ENCODE assay signal across 8 cellular contexts in the genomic region with DNA sequence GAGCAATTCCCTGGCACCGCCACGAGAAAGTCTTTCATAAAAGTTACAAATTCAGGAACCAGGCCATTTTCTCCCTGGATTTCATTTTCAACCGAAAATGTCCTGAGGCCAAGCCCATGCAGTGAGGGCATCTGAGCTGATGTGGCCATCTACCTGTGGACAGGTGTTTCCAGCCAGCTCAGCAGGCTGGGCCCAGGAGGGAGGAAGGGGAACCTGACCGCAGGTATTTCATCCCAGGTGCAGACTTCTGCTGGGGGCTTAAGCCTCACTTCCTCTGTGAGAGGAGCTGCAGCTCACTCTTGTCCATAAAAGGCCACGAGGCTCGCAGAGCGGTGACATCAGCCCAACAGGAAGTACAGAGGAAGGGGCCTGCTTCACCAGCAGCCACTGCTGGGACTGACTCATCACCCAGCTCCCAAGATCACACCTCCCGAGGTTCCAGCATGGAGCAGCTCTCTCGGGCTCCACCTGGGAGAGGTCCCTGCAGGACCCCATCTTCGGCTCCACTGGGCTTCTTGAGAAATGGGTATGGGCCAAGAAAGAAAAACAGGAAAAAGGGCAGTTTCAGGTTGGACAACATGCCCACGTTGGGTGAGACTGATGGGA. TPM values are rescaled to one million over a fixed set of nuclear protein-coding genes. Genes with fewer than 3 reads are reported as not detected.
DNase-seq lines count a peak whose midpoint lies in the region; ATAC-seq and TF ChIP-seq lines count a peak whose summit lies in the region.

No MANE protein-coding gene starts in this region.

- intact Hi-C loops in testis (cut with DNase I; ENCODE audit: low total_unique reads), result no loop called here

- H3K27me3 ChIP-seq in testis, result no peaks in the 10 kb centered on the region

- no peak overlapping the region for H3K4me3 ChIP-seq in fibroblast of mammary gland (ENCODE audit: control insufficient read depth, low read depth, low read length)
- H3K4me3 ChIP-seq in testis, result no peak overlapping the region

- peaks cover 5% of the 10 kb centered on the region for H3K36me3 Mint-ChIP-seq in neural crest cell (ENCODE audit: low read depth)

- WGBS in testis, 2 donors, result 52 to 53% methylated on average over 7 to 11 of the region's 11 CpGs

- no peaks in the 10 kb centered on the region for H3K9me3 Mint-ChIP-seq in neural crest cell

- peak overlapping the region; percentile 74 to 92 for H3K27ac ChIP-seq in testis

- no peaks in the 10 kb centered on the region for H3K36me3 ChIP-seq in testis (ENCODE audit: low read depth, missing control alignments)

- H3K4me1 ChIP-seq in testis, result peaks cover 85% of the 10 kb centered on the region

- no peak overlapping the region for H3K4me3 Mint-ChIP-seq in neural crest cell

- ATAC-seq in GM18498 (IDR thresholded peaks at IDR 0.05; ENCODE audit: unreplicated experiment) (peak; percentile 67), HG03039 (IDR thresholded peaks at IDR 0.05; ENCODE audit: unreplicated experiment) (peak; percentile 45)

- no peaks in the 10 kb centered on the region for H3K27me3 Mint-ChIP-seq in neural crest cell (ENCODE audit: low read depth)

- TF ChIP-seq CTCF in fibroblast of mammary gland (conservative IDR thresholded peaks at IDR 0.05; ENCODE audit: control insufficient read depth, insufficient read depth, low read depth, low read length), result no peak
- no peak for TF ChIP-seq CTCF in neural crest cell (conservative IDR thresholded peaks at IDR 0.05)
- no peak for TF ChIP-seq CTCF in testis (IDR thresholded peaks at IDR 0.05)

- DNase-seq in NOMO-1 treated with dmso at 0.1 percent for 144 hours (lab: John Stamatoyannopoulos, UW; ENCODE audit: unreplicated experiment), result peak; percentile 86
- peak; percentile 73 for DNase-seq in activated T-cell treated with anti-CD3 and anti-CD28 coated beads for 48 hours (ENCODE audit: low read depth)
- DNase-seq in fibroblast of mammary gland (ENCODE audit: low read depth), result peak; percentile 93
- DNase-seq in neural crest cell (ENCODE audit: low read depth, low spot score), result no peak
- DNase-seq in testis, result peak; percentile 68
- DNase-seq in NCI-H128 (lab: John Stamatoyannopoulos, UW; ENCODE audit: unreplicated experiment), result no peak

- peak overlapping the region; percentile 96 for H3K27ac Mint-ChIP-seq in neural crest cell (ENCODE audit: unreplicated experiment)

- no peak for TF ChIP-seq POLR2A in testis (IDR thresholded peaks at IDR 0.05)

- peaks cover 86% of the 10 kb centered on the region for H3K4me1 Mint-ChIP-seq in neural crest cell

- no peaks in the 10 kb centered on the region for H3K9me3 ChIP-seq in testis

RNA-seq across cellular contexts. Expression of gene MYH9, which starts 56.4 kb away (rescaled TPM):
- total RNA-seq in neural crest cell (160 and 171 TPM in 2 replicates), testis (100 to 1,000 TPM; 141 to 146 TPM)
- 129 TPM for polyA plus RNA-seq in testis (ENCODE audit: insufficient read depth, low read depth, low replicate concordance)

Comparison
In these comparisons a context has a peak if more than half of its experiments do, and no peak if none do; other contexts are left out.
1. DNase-seq: peak in NOMO-1 treated with dmso at 0.1 percent for 144 hours (single experiment), activated T-cell treated with anti-CD3 and anti-CD28 coated beads for 48 hours (single experiment), fibroblast of mammary gland (single experiment) and testis (single experiment); none in neural crest cell (single experiment) and NCI-H128 (single experiment).